ENCODE assay signal across 9 cellular contexts in genomic region chr1:186482661-186483255, GRCh38. TPM values are rescaled to one million over a fixed set of nuclear protein-coding genes. Genes with fewer than 3 reads are reported as not detected.
DNase-seq lines count a peak whose midpoint lies in the region; FAIRE-seq and TF ChIP-seq lines count a peak whose summit lies in the region.
"Had no signal": no experiment of that assay in that cellular context is flagged by ENCODE, and none has a peak within 500 bp of the region (broad histone marks: within the 10 kb centered on the region; RNA-seq: fewer than 3 reads in every experiment).

No MANE protein-coding gene starts in this region.

- peaks cover 6% of the 10 kb centered on the region for H3K27me3 Mint-ChIP-seq in T-helper 2 cell treated with Interferon-gamma antibody and Interleukin-4, amounts not matched to agents 5 μg/mL and 100 μg/mL, for 36 hours (ENCODE audit: low read depth)

- H3K4me3 Mint-ChIP-seq in T-helper 2 cell treated with Interferon-gamma antibody and Interleukin-4, amounts not matched to agents 5 μg/mL and 100 μg/mL, for 36 hours = no peak overlapping the region

- no peak overlapping the region for H3K27ac Mint-ChIP-seq in T-helper 2 cell treated with Interferon-gamma antibody and Interleukin-4, amounts not matched to agents 5 μg/mL and 100 μg/mL, for 36 hours

- DNase-seq in NK-92 treated with Interleukin-12 subunit alpha and Interleukin-12 subunit beta, amount 100 ng/mL, for 24 hours (lab: John Stamatoyannopoulos, UW) = peak; percentile 20
- DNase-seq in NK-92 (lab: John Stamatoyannopoulos, UW; ENCODE audit: unreplicated experiment) = no peak
- peak; percentile 77 for DNase-seq in HFF-Myc (ENCODE audit: extremely low read depth, low read depth)
- DNase-seq in NB4 (ENCODE audit: low read depth) = peak; percentile 60
- DNase-seq in T-helper 2 cell treated with Interferon-gamma antibody and Interleukin-4, amounts not matched to agents 5 μg/mL and 100 μg/mL, for 36 hours (ENCODE audit: low spot score) = peak; percentile 15
- peak; percentile 81 for DNase-seq in bronchial epithelial cell (ENCODE audit: low read depth)
- peak; percentile 56 for DNase-seq in kidney tubule cell (ENCODE audit: low spot score)
- peak; percentile 2 to 49 (median 12) for DNase-seq in stimulated activated CD4-positive, alpha-beta T cell treated with anti-CD3 and anti-CD28 coated beads, TNF-alpha, amount 100 ng/mL, for 24 hours (ENCODE audit: low read depth in 3 of 3)

- H3K27me3 ChIP-seq in bronchial epithelial cell (ENCODE audit: control insufficient read depth, insufficient read depth, low read length) = no peaks in the 10 kb centered on the region

- H3K4me1 Mint-ChIP-seq in T-helper 2 cell treated with Interferon-gamma antibody and Interleukin-4, amounts not matched to agents 5 μg/mL and 100 μg/mL, for 36 hours (ENCODE audit: low read depth) = no peaks in the 10 kb centered on the region

- H3K9me3 Mint-ChIP-seq in T-helper 2 cell treated with Interferon-gamma antibody and Interleukin-4, amounts not matched to agents 5 μg/mL and 100 μg/mL, for 36 hours = no peaks in the 10 kb centered on the region

- H3K36me3 Mint-ChIP-seq in T-helper 2 cell treated with Interferon-gamma antibody and Interleukin-4, amounts not matched to agents 5 μg/mL and 100 μg/mL, for 36 hours (ENCODE audit: low read depth) = no peaks in the 10 kb centered on the region

- no peaks in the 10 kb centered on the region for H3K36me3 ChIP-seq in bronchial epithelial cell (ENCODE audit: control insufficient read depth, insufficient read depth, low read length)

- FAIRE-seq in bronchial epithelial cell (lab: Jason Lieb, UNC) = no peak

- TF ChIP-seq CTCF in HFF-Myc (IDR thresholded peaks at IDR 0.05; ENCODE audit: low read depth, low read length, missing control alignments) (peak; percentile 94), NB4 (IDR thresholded peaks at IDR 0.05; ENCODE audit: low read depth, low read length) (peak; percentile 83), bronchial epithelial cell (IDR thresholded peaks at IDR 0.05; ENCODE audit: insufficient read depth, low read length, severe bottlenecking) (peak; percentile 86)

- no peak for TF ChIP-seq POLR2A in NB4 (IDR thresholded peaks at IDR 0.05; ENCODE audit: extremely low read depth, insufficient read length)

- H3K4me3 ChIP-seq in HFF-Myc (replicated peaks; ENCODE audit: low read depth, low read length) (no peak overlapping the region), NB4 (ENCODE audit: low read depth, low read length) (no peak overlapping the region), bronchial epithelial cell (ENCODE audit: low read depth, low read length) (no peak overlapping the region)

RNA-seq across cellular contexts. Expression of gene PDC, which starts 21.8 kb away (rescaled TPM):
- not detected in 2 replicates for total RNA-seq in bronchial epithelial cell
- total RNA-seq: pulmonary artery endothelial cell had no signal
